Comparison of ENCODE assay signal across 29 cellular contexts in the genomic region with DNA sequence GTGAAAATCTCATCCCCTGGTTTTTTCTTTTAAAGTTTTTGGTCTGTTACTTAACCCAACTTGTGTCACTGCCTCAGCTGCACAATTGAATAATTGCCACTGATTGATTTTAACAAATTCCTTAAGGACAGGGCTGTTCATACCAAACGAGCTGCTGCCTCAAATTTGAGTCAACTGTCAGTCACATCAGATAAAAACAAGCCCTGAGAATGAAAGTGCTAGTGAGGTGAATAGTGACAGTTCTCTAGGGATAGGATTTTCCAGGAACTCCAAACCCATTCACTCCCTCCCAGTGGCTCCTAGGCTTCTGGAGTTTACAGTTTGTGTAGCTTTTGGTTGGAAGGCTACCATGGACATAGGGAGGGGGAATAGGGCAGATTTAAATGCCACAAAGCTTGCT.
"Had no signal": no experiment of that assay in that cellular context is flagged by ENCODE, and none has a peak within 500 bp of the region (broad histone marks: within the 10 kb centered on the region; RNA-seq: fewer than 3 reads in every experiment).

No MANE protein-coding gene starts in this region.

- H3K27me3 ChIP-seq: colonic mucosa, esophagus muscularis mucosa, esophagus squamous epithelium, foreskin keratinocyte, gastrocnemius medialis, gastroesophageal sphincter, heart left ventricle, heart right ventricle had no signal

- FAIRE-seq: colon, endometrium, endothelial cell of umbilical vein, frontal cortex had no signal

- H3K27ac Mint-ChIP-seq: dendritic cell treated with granulocyte-macrophage colony-stimulating factor and Interleukin-4, amounts not matched to agents 40 ng/mL and 50 ng/mL, for 4 days; effector memory CD8-positive, alpha-beta T cell; endodermal cell had no signal

- DNase-seq: colonic mucosa; cortex of kidney; dermis blood vessel endothelial cell; dorsolateral prefrontal cortex; effector CD4-positive, alpha-beta T cell; effector CD8-positive, alpha-beta T cell; effector memory CD4-positive, alpha-beta T cell; effector memory CD8-positive, alpha-beta T cell; endodermal cell; erythroblast; esophagus squamous epithelium; foreskin fibroblast; foreskin keratinocyte; foreskin melanocyte; gastrocnemius medialis; glutamatergic neuron; head of caudate nucleus; heart left ventricle; heart right ventricle had no signal

- H3K4me1 ChIP-seq: colonic mucosa, esophagus muscularis mucosa, esophagus squamous epithelium, foreskin keratinocyte, gastrocnemius medialis, gastroesophageal sphincter, heart left ventricle, heart right ventricle had no signal

- H3K36me3 ChIP-seq: colonic mucosa, esophagus muscularis mucosa, esophagus squamous epithelium, gastrocnemius medialis, gastroesophageal sphincter, heart left ventricle, heart right ventricle had no signal

- H3K9me3 ChIP-seq: colonic mucosa, esophagus muscularis mucosa, esophagus squamous epithelium, gastroesophageal sphincter, heart left ventricle had no signal

- ATAC-seq: effector memory CD8-positive, alpha-beta T cell; esophagus mucosa; foreskin keratinocyte; gastrocnemius medialis; gastroesophageal sphincter; heart left ventricle; heart right ventricle had no signal

- H3K9me3 Mint-ChIP-seq: effector memory CD8-positive, alpha-beta T cell; endodermal cell had no signal

- H3K4me1 Mint-ChIP-seq: endodermal cell had no signal

- H3K4me3 Mint-ChIP-seq: dendritic cell treated with granulocyte-macrophage colony-stimulating factor and Interleukin-4, amounts not matched to agents 40 ng/mL and 50 ng/mL, for 4 days; effector memory CD8-positive, alpha-beta T cell; endodermal cell had no signal

- H3K27me3 Mint-ChIP-seq: dendritic cell treated with granulocyte-macrophage colony-stimulating factor and Interleukin-4, amounts not matched to agents 40 ng/mL and 50 ng/mL, for 4 days; effector memory CD8-positive, alpha-beta T cell had no signal

- H3K27ac ChIP-seq: colonic mucosa, coronary artery, dorsolateral prefrontal cortex, epithelial cell of prostate, esophagus muscularis mucosa, esophagus squamous epithelium, foreskin keratinocyte, gastrocnemius medialis, gastroesophageal sphincter, heart left ventricle, heart right ventricle had no signal

- H3K4me3 ChIP-seq: colonic mucosa, coronary artery, dorsolateral prefrontal cortex, esophagus muscularis mucosa, esophagus squamous epithelium, gastrocnemius medialis, gastroesophageal sphincter, heart left ventricle, heart right ventricle had no signal
